In genomic region chrX:70133303-70134115, GRCh38 we compare ENCODE assay signal across 8 cellular contexts. TPM values are rescaled to one million over a fixed set of nuclear protein-coding genes. Genes with fewer than 3 reads are reported as not detected.
DNase-seq lines count a peak whose midpoint lies in the region; ATAC-seq and TF ChIP-seq lines count a peak whose summit lies in the region.

Gene IGBP1 (plus strand): TSS chrX:70133447. CDS start chrX:70133948, 501 bp downstream.

- H3K4me1 ChIP-seq in thymus (ENCODE audit: control insufficient read depth, insufficient read depth, low read length): peaks cover 8% of the 10 kb centered on the region

- peak within 1 kb of the TSS; percentile 90 for H3K27ac ChIP-seq in thymus (ENCODE audit: low read depth)

- peaks cover 4% of the 10 kb centered on the region for H3K4me1 Mint-ChIP-seq in glutamatergic neuron (ENCODE audit: low read depth, unreplicated experiment)
- H3K4me1 Mint-ChIP-seq in osteocyte (ENCODE audit: unreplicated experiment): peaks cover 7% of the 10 kb centered on the region

- H3K36me3 ChIP-seq in thymus (ENCODE audit: control insufficient read depth, insufficient read depth): no peaks in the 10 kb centered on the region

- no peaks in the 10 kb centered on the region for H3K9me3 ChIP-seq in thymus (ENCODE audit: control insufficient read depth)

- no peaks in the 10 kb centered on the region for H3K9me3 Mint-ChIP-seq in activated naive CD4-positive, alpha-beta T cell treated with anti-CD3 and anti-CD28 coated beads, Interleukin-2, amount 50 U/mL, for 72 hours
- H3K9me3 Mint-ChIP-seq in glutamatergic neuron (ENCODE audit: unreplicated experiment): peaks cover 2% of the 10 kb centered on the region
- H3K9me3 Mint-ChIP-seq in osteocyte (ENCODE audit: unreplicated experiment): peaks cover 7% of the 10 kb centered on the region

- WGBS in thymus: under 1% methylated on average over 59 of the region's 59 CpGs

- no peaks in the 10 kb centered on the region for H3K27me3 ChIP-seq in thymus (ENCODE audit: control insufficient read depth, insufficient read depth)

- peaks cover 8 to 10% of the 10 kb centered on the region in 2 donors for H3K36me3 Mint-ChIP-seq in activated naive CD4-positive, alpha-beta T cell treated with anti-CD3 and anti-CD28 coated beads, Interleukin-2, amount 50 U/mL, for 72 hours
- no peaks in the 10 kb centered on the region for H3K36me3 Mint-ChIP-seq in glutamatergic neuron (ENCODE audit: unreplicated experiment)
- no peaks in the 10 kb centered on the region for H3K36me3 Mint-ChIP-seq in osteocyte (ENCODE audit: unreplicated experiment)

- peak within 1 kb of the TSS; percentile 71 for H3K4me3 ChIP-seq in thymus (ENCODE audit: low read length)

- H3K27me3 Mint-ChIP-seq in glutamatergic neuron (ENCODE audit: unreplicated experiment) (no peaks in the 10 kb centered on the region), osteocyte (ENCODE audit: unreplicated experiment) (peaks cover 2% of the 10 kb centered on the region)

- DNase-seq in GM10266 (ENCODE audit: extremely low spot score): peak; percentile 74
- DNase-seq in NCI-H1048 (lab: John Stamatoyannopoulos, UW): peak; percentile 35
- DNase-seq in SKM-1 (lab: John Stamatoyannopoulos, UW; ENCODE audit: unreplicated experiment): peak; percentile 66
- peak; percentile 54 to 71 for DNase-seq in activated naive CD4-positive, alpha-beta T cell treated with anti-CD3 and anti-CD28 coated beads, Interleukin-2, amount 50 U/mL, for 72 hours (ENCODE audit: low spot score in 2 of 2)
- peak; percentile 89 for DNase-seq in glutamatergic neuron
- DNase-seq in osteocyte (ENCODE audit: extremely low spot score, unreplicated experiment): peak; percentile 93

- ATAC-seq in HG02588 (IDR thresholded peaks at IDR 0.05; ENCODE audit: unreplicated experiment): peak; percentile 92
- ATAC-seq in activated naive CD4-positive, alpha-beta T cell treated with anti-CD3 and anti-CD28 coated beads, Interleukin-2, amount 50 U/mL, for 72 hours: peak; percentile 82 to 90

- peak within 1 kb of the TSS; percentile 96 to 97 for H3K27ac Mint-ChIP-seq in activated naive CD4-positive, alpha-beta T cell treated with anti-CD3 and anti-CD28 coated beads, Interleukin-2, amount 50 U/mL, for 72 hours
- H3K27ac Mint-ChIP-seq in glutamatergic neuron (ENCODE audit: unreplicated experiment) (peak within 1 kb of the TSS; percentile 99), osteocyte (ENCODE audit: unreplicated experiment) (peak within 1 kb of the TSS; percentile 96)

- H3K4me3 Mint-ChIP-seq in glutamatergic neuron (ENCODE audit: unreplicated experiment): peak within 1 kb of the TSS; percentile 99
- peak within 1 kb of the TSS; percentile 96 for H3K4me3 Mint-ChIP-seq in osteocyte (ENCODE audit: unreplicated experiment)

- TF ChIP-seq CTCF in GM10266 (IDR thresholded peaks at IDR 0.05; ENCODE audit: control insufficient read depth, insufficient read depth, low read depth, missing control alignments): peak; percentile 42
- TF ChIP-seq CTCF in glutamatergic neuron (IDR thresholded peaks at IDR 0.05; ENCODE audit: partially characterized antibody, unreplicated experiment): peak; percentile 64
- TF ChIP-seq CTCF in osteocyte (IDR thresholded peaks at IDR 0.05): peak; percentile 66

RNA-seq across cellular contexts. Expression of gene IGBP1, which starts in this region (rescaled TPM):
- total RNA-seq in activated naive CD4-positive, alpha-beta T cell treated with anti-CD3 and anti-CD28 coated beads, Interleukin-2, amount 50 U/mL, for 72 hours: 10 to 100 TPM; 54.1 to 69.2 TPM
- total RNA-seq in glutamatergic neuron (ENCODE audit: unreplicated experiment) (44.0 TPM), osteocyte (49.4 and 51.3 TPM in 2 replicates)
- polyA plus RNA-seq in thymus: 75.0 TPM

Comparison
In these comparisons a context has a peak if more than half of its experiments do, and no peak if none do; other contexts are left out.
1. Peak in every context shown above with its lines: DNase-seq, ATAC-seq, H3K4me3 ChIP-seq and H3K27ac ChIP-seq.
2. DNase-seq: peak in every context shown above with its lines; median percentile 93 in osteocyte; 89 in glutamatergic neuron; 74 in GM10266; 66 in SKM-1; 62 in activated naive CD4-positive, alpha-beta T cell treated with anti-CD3 and anti-CD28 coated beads, Interleukin-2, amount 50 U/mL, for 72 hours; 35 in NCI-H1048.